Comparison of ENCODE assay signal across 20 cellular contexts in genomic region chr18:12026562-12026961, GRCh38. TPM values are rescaled to one million over a fixed set of nuclear protein-coding genes. Genes with fewer than 3 reads are reported as not detected.
A peak's percentile ranks its signal among the peaks of the same experiment; 100 is the strongest.
DNase-seq lines count a peak whose midpoint lies in the region; ATAC-seq and TF ChIP-seq lines count a peak whose summit lies in the region.
"Had no signal": no experiment of that assay in that cellular context is flagged by ENCODE, and none has a peak within 500 bp of the region (broad histone marks: within the 10 kb centered on the region; RNA-seq: fewer than 3 reads in every experiment).

No MANE protein-coding gene starts in this region.

- peak; percentile 22 to 49 for ATAC-seq in gastrocnemius medialis
- no peak for ATAC-seq in GM18907 (IDR thresholded peaks at IDR 0.05; ENCODE audit: unreplicated experiment)
- ATAC-seq: CD8-positive, alpha-beta T cell; K562; Panc1; sciatic nerve; stimulated activated effector memory CD8-positive, alpha-beta T cell treated with anti-CD3 and anti-CD28 coated beads, Interleukin-12 subunit alpha, Interleukin-12 subunit beta, amount 100 ng/mL, for 72 hours had no signal

- H3K27me3 ChIP-seq in esophagus squamous epithelium: no peaks in the 10 kb centered on the region
- H3K27me3 ChIP-seq in gastrocnemius medialis: no peaks in the 10 kb centered on the region
- H3K27me3 ChIP-seq in colonic mucosa: no peaks in the 10 kb centered on the region

- H3K9ac ChIP-seq in colonic mucosa (ENCODE audit: low read depth in 2 of 2, low read length in 2 of 2): no peak overlapping the region
- H3K9ac ChIP-seq: SK-N-SH had no signal

- H3K36me3 ChIP-seq in esophagus squamous epithelium: peaks cover 0 to 49% (median 3%) of the 10 kb centered on the region in 3 donors
- H3K36me3 ChIP-seq in gastrocnemius medialis: peaks cover 0 to 29% of the 10 kb centered on the region in 2 donors
- H3K36me3 ChIP-seq in colonic mucosa: no peaks in the 10 kb centered on the region

- 57 to 63% methylated on average over 1 to 2 of the region's 5 CpGs for WGBS in esophagus squamous epithelium, 2 donors

- in situ Hi-C loops in gastrocnemius medialis (cut with MboI; ENCODE audit: low sequenced_read_pairs in 4 of 4): loop anchor here in 1 of 4 donors (25.0 kb wide), 1 partner anchor 289 kb away; no protein-coding TSS in a partner anchor

- H3K27ac ChIP-seq in esophagus squamous epithelium: peak overlapping the region; percentile 87 to 93 (median 92)
- H3K27ac ChIP-seq in gastrocnemius medialis: peak overlapping the region; percentile 83 to 90 (median 87)
- no peak overlapping the region for H3K27ac ChIP-seq in colonic mucosa
- H3K27ac ChIP-seq: thoracic aorta had no signal

- H3K9me3 ChIP-seq in esophagus squamous epithelium (no peaks in the 10 kb centered on the region), gastrocnemius medialis (no peaks in the 10 kb centered on the region), colonic mucosa (no peaks in the 10 kb centered on the region)
- H3K9me3 ChIP-seq: lower lobe of right lung, SK-N-SH, thoracic aorta had no signal

- TF ChIP-seq CTCF in esophagus squamous epithelium (IDR thresholded peaks at IDR 0.05) (no peak), gastrocnemius medialis (IDR thresholded peaks at IDR 0.05 in 4 of 5, conservative IDR thresholded peaks at IDR 0.05 in 1 of 5) (no peak), colonic mucosa (IDR thresholded peaks at IDR 0.05) (no peak)

- no peak overlapping the region for H3K4me3 ChIP-seq in esophagus squamous epithelium
- no peak overlapping the region for H3K4me3 ChIP-seq in gastrocnemius medialis
- no peak overlapping the region for H3K4me3 ChIP-seq in colonic mucosa
- H3K4me3 ChIP-seq: K562, lower lobe of right lung, thoracic aorta had no signal

- TF ChIP-seq POLR2A in esophagus squamous epithelium (IDR thresholded peaks at IDR 0.05) (no peak), gastrocnemius medialis (IDR thresholded peaks at IDR 0.05) (no peak)

- peak; percentile 84 for DNase-seq in DMS79 treated with DMSO at 0.1 percent for 48 hours (lab: John Stamatoyannopoulos, UW)
- peak; percentile 32 for DNase-seq in NCI-H2171 (lab: John Stamatoyannopoulos, UW)
- no peak for DNase-seq in esophagus squamous epithelium (lab: John Stamatoyannopoulos, UW)
- peak in 1 of 2 donors; percentile 52 for DNase-seq in gastrocnemius medialis
- no peak for DNase-seq in central memory CD4-positive, alpha-beta T cell
- no peak for DNase-seq in colonic mucosa
- DNase-seq: activated CD4-positive, alpha-beta memory T cell treated with anti-CD3 and anti-CD28 coated beads, Interleukin-2, amount 10 ng/mL, durations not matched to agents 7 days and 5 days; activated CD4-positive, CD25-positive, alpha-beta regulatory T cell; CD8-positive, alpha-beta T cell; effector memory CD4-positive, alpha-beta T cell; lower lobe of right lung; NCI-H187; NCI-H446 treated with DMSO at 0.1 percent for 48 hours; SK-N-SH had no signal

- H3K4me1 ChIP-seq in esophagus squamous epithelium: peaks cover 17 to 94% (median 60%) of the 10 kb centered on the region in 3 donors
- peaks cover 18 to 25% of the 10 kb centered on the region in 2 donors for H3K4me1 ChIP-seq in gastrocnemius medialis
- no peaks in the 10 kb centered on the region for H3K4me1 ChIP-seq in colonic mucosa

- intact Hi-C loops in esophagus squamous epithelium (cut with DNase I): no loop called here
- intact Hi-C loops in gastrocnemius medialis (cut with DNase I; ENCODE audit: low total_unique reads): loop anchor here (5.0 kb wide), 2 partner anchors 44 to 169 kb away; partner anchors contain the start of gene IMPA2
- intact Hi-C loops in colonic mucosa (cut with DNase I): no loop called here

RNA-seq across cellular contexts. Expression of gene IMPA2, which starts 45.3 kb away (rescaled TPM):
- total RNA-seq in esophagus squamous epithelium: 100 to 1,000 TPM; 121 to 235 (median 164) TPM
- total RNA-seq in gastrocnemius medialis: 100 to 1,000 TPM; 245 to 391 (median 274) TPM
- total RNA-seq in colonic mucosa: 100 to 1,000 TPM; 150 to 201 TPM

Comparison
In these comparisons a context has a peak if more than half of its experiments do, and no peak if none do; other contexts are left out.
1. DNase-seq: peak in DMS79 treated with DMSO at 0.1 percent for 48 hours (single experiment) and NCI-H2171 (single experiment); none in esophagus squamous epithelium (single experiment), central memory CD4-positive, alpha-beta T cell (single experiment) and colonic mucosa (single experiment).